In genomic region chr10:46239247-46239646, GRCh38 we compare ENCODE assay signal across 28 cellular contexts. TPM values are rescaled to one million over a fixed set of nuclear protein-coding genes. Genes with fewer than 3 reads are reported as not detected.
DNase-seq lines count a peak whose midpoint lies in the region; ATAC-seq and FAIRE-seq lines count a peak whose summit lies in the region.
"Had no signal": no experiment of that assay in that cellular context is flagged by ENCODE, and none has a peak within 500 bp of the region (broad histone marks: within the 10 kb centered on the region; RNA-seq: fewer than 3 reads in every experiment).

No MANE protein-coding gene starts in this region.

- peaks cover 22% of the 10 kb centered on the region for H3K9me3 Mint-ChIP-seq in activated naive CD8-positive, alpha-beta T cell treated with anti-CD3 and anti-CD28 coated beads, Interleukin-2, amount 50 U/mL, for 24 hours
- peaks cover 22% of the 10 kb centered on the region for H3K9me3 Mint-ChIP-seq in activated naive CD8-positive, alpha-beta T cell treated with anti-CD3 and anti-CD28 coated beads for 36 hours
- H3K9me3 Mint-ChIP-seq in stimulated activated naive B cell treated with anti-CD40 and anti-IgM and Interleukin-4, amounts not matched to agents 10 μg/mL and 1 μg/mL and 100 μg/mL, for 72 hours: peaks cover 19 to 23% of the 10 kb centered on the region in 2 donors
- H3K9me3 Mint-ChIP-seq: HFFc6 had no signal

- no peak overlapping the region for H3K27ac Mint-ChIP-seq in activated naive CD8-positive, alpha-beta T cell treated with anti-CD3 and anti-CD28 coated beads, Interleukin-2, amount 50 U/mL, for 24 hours
- H3K27ac Mint-ChIP-seq in activated naive CD8-positive, alpha-beta T cell treated with anti-CD3 and anti-CD28 coated beads for 36 hours: no peak overlapping the region
- H3K27ac Mint-ChIP-seq in stimulated activated naive B cell treated with anti-CD40 and anti-IgM and Interleukin-4, amounts not matched to agents 10 μg/mL and 1 μg/mL and 100 μg/mL, for 72 hours: no peak overlapping the region
- H3K27ac Mint-ChIP-seq: activated naive CD4-positive, alpha-beta T cell treated with anti-CD3 and anti-CD28 coated beads, Interleukin-2, amount 10 ng/mL, durations not matched to agents 7 days and 5 days; endodermal cell; HFFc6 had no signal

- H3K36me3 ChIP-seq in small intestine (ENCODE audit: control insufficient read depth in 2 of 2, insufficient read depth in 2 of 2, low read length in 2 of 2): no peaks in the 10 kb centered on the region
- H3K36me3 ChIP-seq: ovary had no signal

- no peaks in the 10 kb centered on the region for H3K9me3 ChIP-seq in small intestine (ENCODE audit: control insufficient read depth, low read depth)
- H3K9me3 ChIP-seq: ovary had no signal

- peaks cover 12% of the 10 kb centered on the region for H3K4me1 Mint-ChIP-seq in activated naive CD8-positive, alpha-beta T cell treated with anti-CD3 and anti-CD28 coated beads, Interleukin-2, amount 50 U/mL, for 24 hours
- H3K4me1 Mint-ChIP-seq in activated naive CD8-positive, alpha-beta T cell treated with anti-CD3 and anti-CD28 coated beads for 36 hours: peaks cover 22% of the 10 kb centered on the region
- H3K4me1 Mint-ChIP-seq in stimulated activated naive B cell treated with anti-CD40 and anti-IgM and Interleukin-4, amounts not matched to agents 10 μg/mL and 1 μg/mL and 100 μg/mL, for 72 hours: peaks cover 0 to 5% of the 10 kb centered on the region in 2 donors
- H3K4me1 Mint-ChIP-seq: endodermal cell had no signal

- no peaks in the 10 kb centered on the region for H3K27me3 Mint-ChIP-seq in activated naive CD8-positive, alpha-beta T cell treated with anti-CD3 and anti-CD28 coated beads, Interleukin-2, amount 50 U/mL, for 24 hours
- no peaks in the 10 kb centered on the region for H3K27me3 Mint-ChIP-seq in activated naive CD8-positive, alpha-beta T cell treated with anti-CD3 and anti-CD28 coated beads for 36 hours
- H3K27me3 Mint-ChIP-seq in stimulated activated naive B cell treated with anti-CD40 and anti-IgM and Interleukin-4, amounts not matched to agents 10 μg/mL and 1 μg/mL and 100 μg/mL, for 72 hours: no peaks in the 10 kb centered on the region
- H3K27me3 Mint-ChIP-seq: activated naive CD4-positive, alpha-beta T cell treated with anti-CD3 and anti-CD28 coated beads, Interleukin-2, amount 10 ng/mL, durations not matched to agents 7 days and 5 days; CD4-positive, alpha-beta memory T cell; naive thymus-derived CD4-positive, alpha-beta T cell had no signal

- peak; percentile 46 for ATAC-seq in activated naive CD8-positive, alpha-beta T cell treated with anti-CD3 and anti-CD28 coated beads, Interleukin-2, amount 50 U/mL, for 24 hours
- peak; percentile 75 for ATAC-seq in HG02870 (IDR thresholded peaks at IDR 0.05; ENCODE audit: unreplicated experiment)
- peak; percentile 53 to 59 for ATAC-seq in stimulated activated naive B cell treated with anti-CD40 and anti-IgM and Interleukin-4, amounts not matched to agents 10 μg/mL and 1 μg/mL and 100 μg/mL, for 72 hours (replicated peaks)
- ATAC-seq: naive thymus-derived CD4-positive, alpha-beta T cell; Panc1; sciatic nerve; SK-N-SH treated with all-trans-retinoic acid at 6 μM for 48 hours had no signal

- no peak for FAIRE-seq in small intestine (lab: Jason Lieb, UNC)
- FAIRE-seq: astrocyte, frontal cortex, kidney, urothelium cell line had no signal

- H3K4me3 Mint-ChIP-seq in activated naive CD8-positive, alpha-beta T cell treated with anti-CD3 and anti-CD28 coated beads, Interleukin-2, amount 50 U/mL, for 24 hours: no peak overlapping the region
- H3K4me3 Mint-ChIP-seq in activated naive CD8-positive, alpha-beta T cell treated with anti-CD3 and anti-CD28 coated beads for 36 hours: no peak overlapping the region
- H3K4me3 Mint-ChIP-seq in stimulated activated naive B cell treated with anti-CD40 and anti-IgM and Interleukin-4, amounts not matched to agents 10 μg/mL and 1 μg/mL and 100 μg/mL, for 72 hours: no peak overlapping the region
- H3K4me3 Mint-ChIP-seq: activated naive CD4-positive, alpha-beta T cell treated with anti-CD3 and anti-CD28 coated beads, Interleukin-2, amount 10 ng/mL, durations not matched to agents 7 days and 5 days; endodermal cell; HFFc6 had no signal

- peaks cover 24% of the 10 kb centered on the region for H3K36me3 Mint-ChIP-seq in activated naive CD8-positive, alpha-beta T cell treated with anti-CD3 and anti-CD28 coated beads, Interleukin-2, amount 50 U/mL, for 24 hours (ENCODE audit: low read depth)
- peaks cover 32% of the 10 kb centered on the region for H3K36me3 Mint-ChIP-seq in activated naive CD8-positive, alpha-beta T cell treated with anti-CD3 and anti-CD28 coated beads for 36 hours
- H3K36me3 Mint-ChIP-seq in stimulated activated naive B cell treated with anti-CD40 and anti-IgM and Interleukin-4, amounts not matched to agents 10 μg/mL and 1 μg/mL and 100 μg/mL, for 72 hours: peaks cover 10 to 15% of the 10 kb centered on the region in 2 donors

- peak; percentile 0 for DNase-seq in activated naive CD8-positive, alpha-beta T cell treated with anti-CD3 and anti-CD28 coated beads, Interleukin-2, amount 50 U/mL, for 24 hours
- DNase-seq in activated naive CD8-positive, alpha-beta T cell treated with anti-CD3 and anti-CD28 coated beads for 36 hours: no peak
- DNase-seq in MV-4-11 (lab: John Stamatoyannopoulos, UW): peak; percentile 15
- no peak for DNase-seq in stimulated activated naive B cell treated with anti-CD40 and anti-IgM and Interleukin-4, amounts not matched to agents 10 μg/mL and 1 μg/mL and 100 μg/mL, for 72 hours
- no peak for DNase-seq in foreskin melanocyte
- DNase-seq in small intestine: no peak
- DNase-seq in epidermal melanocyte (ENCODE audit: insufficient read length, low spot score): no peak
- DNase-seq: activated naive CD4-positive, alpha-beta T cell treated with anti-CD3 and anti-CD28 coated beads, Interleukin-2, amount 10 ng/mL, durations not matched to agents 7 days and 5 days; CD4-positive, alpha-beta memory T cell; DND-41; HFFc6; KG1; mesenchymal stem cell; naive thymus-derived CD4-positive, alpha-beta T cell; NCI-H1105 treated with DMSO at 0.1 percent for 48 hours; NCI-H748 treated with DMSO at 0.1 percent for 48 hours; T1000 had no signal

- no peak overlapping the region for H3K4me3 ChIP-seq in small intestine (ENCODE audit: low read depth in 1 of 2, low read length in 2 of 2)
- H3K4me3 ChIP-seq: ovary had no signal

- no peak overlapping the region for H3K27ac ChIP-seq in small intestine (ENCODE audit: low read depth in 1 of 2, low read length in 1 of 2)
- H3K27ac ChIP-seq: ovary had no signal

- no peaks in the 10 kb centered on the region for H3K4me1 ChIP-seq in small intestine (ENCODE audit: control insufficient read depth in 2 of 2, insufficient read depth in 1 of 2, low read depth in 1 of 2, low read length in 1 of 2)

- H3K27me3 ChIP-seq in small intestine (ENCODE audit: control insufficient read depth in 2 of 2, insufficient read depth in 2 of 2, low read length in 2 of 2): no peaks in the 10 kb centered on the region
- H3K27me3 ChIP-seq: ovary had no signal

RNA-seq across cellular contexts. Expression of gene ANTXRL, which starts 47.5 kb away (rescaled TPM):
- not detected for total RNA-seq in activated naive CD8-positive, alpha-beta T cell treated with anti-CD3 and anti-CD28 coated beads for 36 hours
- under 1 TPM in 1 of 3 donors, not detected in 2; 0.01 TPM for polyA plus RNA-seq in small intestine
- total RNA-seq: astrocyte; CD4-positive, alpha-beta memory T cell; endodermal cell; frontal cortex; HFFc6; sciatic nerve had no signal
- polyA plus RNA-seq: AG04450; CD4-positive, alpha-beta memory T cell; naive thymus-derived CD4-positive, alpha-beta T cell; ovary had no signal

Comparison
In these comparisons a context has a peak if more than half of its experiments do, and no peak if none do; other contexts are left out.
1. DNase-seq: peak in activated naive CD8-positive, alpha-beta T cell treated with anti-CD3 and anti-CD28 coated beads, Interleukin-2, amount 50 U/mL, for 24 hours (single experiment) and MV-4-11 (single experiment); none in activated naive CD8-positive, alpha-beta T cell treated with anti-CD3 and anti-CD28 coated beads for 36 hours (single experiment), stimulated activated naive B cell treated with anti-CD40 and anti-IgM and Interleukin-4, amounts not matched to agents 10 μg/mL and 1 μg/mL and 100 μg/mL, for 72 hours (single experiment), foreskin melanocyte (single experiment), small intestine (single experiment) and epidermal melanocyte (single experiment).
2. Peak in every context shown above with its lines, with median percentiles within 50 percentile points of each other: ATAC-seq.